In genomic region chr15:45200001-45200798, GRCh38 we compare ENCODE assay signal across 1 cellular context.
A peak's percentile ranks its signal among the peaks of the same experiment; 100 is the strongest.
TF ChIP-seq lines count a peak whose summit lies in the region.

No MANE protein-coding gene starts in this region.

TF ChIP-seq in HepG2, 621 proteins besides CTCF, POLR2A, EP300 and RAD21 (continued from another document and continues in another):
- TF ChIP-seq HNF1B (CRISPR knock-in tag; IDR thresholded peaks at IDR 0.05) (peak; percentile 8; the same call in 1 of the 2 replicates), ZNF644 (CRISPR knock-in tag; IDR thresholded peaks at IDR 0.05; ENCODE audit: low read depth) (peak; percentile 63; the same call in 1 of the 2 replicates), ZBTB26 (CRISPR knock-in tag; IDR thresholded peaks at IDR 0.05; ENCODE audit: borderline replicate concordance) (0 out of 2 replicates have a peak, but pooled peaks have one; percentile 42), ZNF841 (CRISPR knock-in tag; IDR thresholded peaks at IDR 0.05; ENCODE audit: borderline replicate concordance) (no peak), ETV6 (CRISPR knock-in tag; conservative IDR thresholded peaks at IDR 0.05) (no peak; the same call in 1 of the 2 replicates), ZBTB43 (CRISPR knock-in tag; conservative IDR thresholded peaks at IDR 0.05) (peak; percentile 73; the same call in 1 of the 2 replicates), ZNF780A (CRISPR knock-in tag; IDR thresholded peaks at IDR 0.05) (no peak), ATF6 (CRISPR knock-in tag; conservative IDR thresholded peaks at IDR 0.05) (no peak), MATR3 (CRISPR knock-in tag; IDR thresholded peaks at IDR 0.05) (no peak), ZNF616 (CRISPR knock-in tag; IDR thresholded peaks at IDR 0.05; ENCODE audit: low read depth) (0 out of 2 replicates have a peak, but pooled peaks have one; percentile 59), ZBTB7A (CRISPR knock-in tag; IDR thresholded peaks at IDR 0.05) (no peak), TMF1 (CRISPR knock-in tag; IDR thresholded peaks at IDR 0.05; ENCODE audit: low read depth) (peak; percentile 52; the same call in 1 of the 2 replicates), MXD1 (CRISPR knock-in tag; IDR thresholded peaks at IDR 0.05) (no peak), NCOA2 (CRISPR knock-in tag; IDR thresholded peaks at IDR 0.05) (0 out of 2 replicates have a peak, but pooled peaks have one; percentile 36), SATB2 (CRISPR knock-in tag; IDR thresholded peaks at IDR 0.05) (no peak), EED (CRISPR knock-in tag; IDR thresholded peaks at IDR 0.05) (no peak), ZHX1 (CRISPR knock-in tag; IDR thresholded peaks at IDR 0.05; ENCODE audit: low read depth) (peak; percentile 74), KDM6A (CRISPR knock-in tag; IDR thresholded peaks at IDR 0.05; ENCODE audit: low read depth) (no peak), ZNF790 (CRISPR knock-in tag; IDR thresholded peaks at IDR 0.05; ENCODE audit: borderline replicate concordance) (no peak; the same call in 1 of the 2 replicates), ZNF619 (CRISPR knock-in tag; IDR thresholded peaks at IDR 0.05) (peak; percentile 29), ZNF225 (CRISPR knock-in tag; IDR thresholded peaks at IDR 0.05) (no peak; the same call in 1 of the 2 replicates), NCOR1 (IDR thresholded peaks at IDR 0.05; ENCODE audit: borderline replicate concordance, low read length) (peak; percentile 63; the same call in 1 of the 2 replicates), SP5 (CRISPR knock-in tag; IDR thresholded peaks at IDR 0.05; ENCODE audit: borderline replicate concordance, low read depth) (peak; percentile 73), ZNF512B (CRISPR knock-in tag; IDR thresholded peaks at IDR 0.05; ENCODE audit: borderline replicate concordance) (no peak), ZNF724P (CRISPR knock-in tag; IDR thresholded peaks at IDR 0.05; ENCODE audit: borderline replicate concordance) (peak; percentile 44; the same call in 1 of the 2 replicates), ZNF562 (CRISPR knock-in tag; IDR thresholded peaks at IDR 0.05; ENCODE audit: borderline replicate concordance) (no peak), BCLAF1 (IDR thresholded peaks at IDR 0.05) (no peak), ZNF101 (CRISPR knock-in tag; IDR thresholded peaks at IDR 0.05; ENCODE audit: borderline replicate concordance, low read depth) (no peak), ZNF124 (CRISPR knock-in tag; IDR thresholded peaks at IDR 0.05) (no peak; the same call in 1 of the 2 replicates), THRA (CRISPR knock-in tag; IDR thresholded peaks at IDR 0.05; ENCODE audit: borderline replicate concordance) (peak; percentile 86), NFE2 (CRISPR knock-in tag; IDR thresholded peaks at IDR 0.05) (no peak), SNAPC5 (CRISPR knock-in tag; IDR thresholded peaks at IDR 0.05; ENCODE audit: borderline replicate concordance) (peak; percentile 80; the same call in 1 of the 2 replicates), GATAD2A (CRISPR knock-in tag; IDR thresholded peaks at IDR 0.05) (peak; percentile 88), SRSF1 (optimal IDR thresholded peaks at IDR 0.05; ENCODE audit: low read depth, low read length) (peak; percentile 12), MYC (CRISPR knock-in tag; IDR thresholded peaks at IDR 0.05; ENCODE audit: borderline replicate concordance) (peak; percentile 64; the same call in 1 of the 2 replicates), ZBTB37 (CRISPR knock-in tag; IDR thresholded peaks at IDR 0.05) (no peak), MIER3 (CRISPR knock-in tag; IDR thresholded peaks at IDR 0.05; ENCODE audit: borderline replicate concordance) (0 out of 2 replicates have a peak, but pooled peaks have one; percentile 58), KLF12 (CRISPR knock-in tag; IDR thresholded peaks at IDR 0.05; ENCODE audit: borderline replicate concordance) (peak; percentile 93), HDAC6 (IDR thresholded peaks at IDR 0.05; ENCODE audit: low read depth, low read length) (no peak), MED13 (CRISPR knock-in tag; IDR thresholded peaks at IDR 0.05) (no peak), PREB (CRISPR knock-in tag; IDR thresholded peaks at IDR 0.05) (no peak)
